Comparison of ENCODE assay signal across 1 cellular context in the genomic region with DNA sequence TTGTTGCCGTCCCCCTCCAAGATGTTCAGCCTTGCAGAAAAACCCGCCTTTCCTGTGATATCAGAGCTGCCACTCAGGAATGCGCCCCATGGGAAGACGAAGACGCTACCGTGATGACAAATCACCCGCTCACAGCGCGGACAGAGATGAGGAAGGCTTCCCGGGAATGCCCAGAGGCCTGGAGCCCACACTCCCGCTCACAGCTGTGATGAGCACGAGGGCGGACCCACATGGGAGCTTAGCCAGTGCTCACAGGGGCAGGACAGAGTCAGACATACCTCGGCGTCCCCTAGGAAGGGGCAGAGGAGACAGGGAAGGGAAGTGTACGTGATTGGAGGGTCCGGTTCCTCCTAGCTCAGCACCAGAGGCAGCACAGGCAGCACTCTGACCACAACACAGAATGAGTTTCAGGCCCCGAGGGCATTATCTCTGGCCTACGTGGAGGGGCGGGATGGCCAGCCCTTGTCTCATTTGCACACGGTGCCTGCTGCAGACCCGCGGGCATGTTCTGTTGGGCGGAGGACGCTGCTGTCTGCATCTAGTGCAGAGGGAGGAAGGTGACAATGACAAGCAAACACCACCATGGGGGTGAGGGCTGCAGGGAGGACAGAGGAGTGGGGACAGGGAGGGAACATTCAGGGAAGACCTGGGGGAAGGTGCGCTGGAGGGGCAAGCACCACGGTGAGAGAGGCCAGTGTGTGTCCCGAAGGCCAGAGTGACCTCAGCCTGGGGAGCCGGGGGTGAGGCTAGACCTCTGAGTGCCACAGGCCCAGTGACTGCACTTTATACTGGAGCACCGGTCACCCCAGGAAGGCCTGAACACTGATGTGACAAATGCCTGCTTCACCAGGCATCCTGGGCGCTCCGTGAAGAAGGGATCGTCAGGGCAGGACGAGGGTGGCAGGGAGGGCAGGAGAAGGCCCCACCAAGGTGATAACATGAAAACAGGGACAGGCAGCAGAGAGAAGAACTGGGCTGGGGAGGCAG.
TF ChIP-seq lines count a peak whose summit lies in the region.

No MANE protein-coding gene starts in this region.

TF ChIP-seq in SK-N-SH treated with all-trans-retinoic acid at 6 μM for 48 hours, 23 proteins besides CTCF, POLR2A, EP300 and RAD21 (continued from another document):
- TF ChIP-seq CSRNP3 (CRISPR knock-in tag; IDR thresholded peaks at IDR 0.05) (no peak), ZNF70 (CRISPR knock-in tag; IDR thresholded peaks at IDR 0.05) (no peak), PPARA (CRISPR knock-in tag; IDR thresholded peaks at IDR 0.05; ENCODE audit: borderline replicate concordance) (no peak), TCF4 (CRISPR knock-in tag; IDR thresholded peaks at IDR 0.05; ENCODE audit: borderline replicate concordance) (no peak), SNAI2 (CRISPR knock-in tag; IDR thresholded peaks at IDR 0.05) (no peak), ISL1 (CRISPR knock-in tag; IDR thresholded peaks at IDR 0.05) (no peak)
- TF ChIP-seq, protein P1, sequence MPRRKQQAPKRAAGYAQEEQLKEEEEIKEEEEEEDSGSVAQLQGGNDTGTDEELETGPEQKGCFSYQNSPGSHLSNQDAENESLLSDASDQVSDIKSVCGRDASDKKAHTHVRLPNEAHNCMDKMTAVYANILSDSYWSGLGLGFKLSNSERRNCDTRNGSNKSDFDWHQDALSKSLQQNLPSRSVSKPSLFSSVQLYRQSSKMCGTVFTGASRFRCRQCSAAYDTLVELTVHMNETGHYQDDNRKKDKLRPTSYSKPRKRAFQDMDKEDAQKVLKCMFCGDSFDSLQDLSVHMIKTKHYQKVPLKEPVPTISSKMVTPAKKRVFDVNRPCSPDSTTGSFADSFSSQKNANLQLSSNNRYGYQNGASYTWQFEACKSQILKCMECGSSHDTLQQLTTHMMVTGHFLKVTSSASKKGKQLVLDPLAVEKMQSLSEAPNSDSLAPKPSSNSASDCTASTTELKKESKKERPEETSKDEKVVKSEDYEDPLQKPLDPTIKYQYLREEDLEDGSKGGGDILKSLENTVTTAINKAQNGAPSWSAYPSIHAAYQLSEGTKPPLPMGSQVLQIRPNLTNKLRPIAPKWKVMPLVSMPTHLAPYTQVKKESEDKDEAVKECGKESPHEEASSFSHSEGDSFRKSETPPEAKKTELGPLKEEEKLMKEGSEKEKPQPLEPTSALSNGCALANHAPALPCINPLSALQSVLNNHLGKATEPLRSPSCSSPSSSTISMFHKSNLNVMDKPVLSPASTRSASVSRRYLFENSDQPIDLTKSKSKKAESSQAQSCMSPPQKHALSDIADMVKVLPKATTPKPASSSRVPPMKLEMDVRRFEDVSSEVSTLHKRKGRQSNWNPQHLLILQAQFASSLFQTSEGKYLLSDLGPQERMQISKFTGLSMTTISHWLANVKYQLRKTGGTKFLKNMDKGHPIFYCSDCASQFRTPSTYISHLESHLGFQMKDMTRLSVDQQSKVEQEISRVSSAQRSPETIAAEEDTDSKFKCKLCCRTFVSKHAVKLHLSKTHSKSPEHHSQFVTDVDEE (CRISPR knock-in tag; IDR thresholded peaks at IDR 0.05), result no peak
TF ChIP-seq in SK-N-SH treated with all-trans-retinoic acid at 6 μM for 48 hours: peak in this region for 0.
